In the genomic region with DNA sequence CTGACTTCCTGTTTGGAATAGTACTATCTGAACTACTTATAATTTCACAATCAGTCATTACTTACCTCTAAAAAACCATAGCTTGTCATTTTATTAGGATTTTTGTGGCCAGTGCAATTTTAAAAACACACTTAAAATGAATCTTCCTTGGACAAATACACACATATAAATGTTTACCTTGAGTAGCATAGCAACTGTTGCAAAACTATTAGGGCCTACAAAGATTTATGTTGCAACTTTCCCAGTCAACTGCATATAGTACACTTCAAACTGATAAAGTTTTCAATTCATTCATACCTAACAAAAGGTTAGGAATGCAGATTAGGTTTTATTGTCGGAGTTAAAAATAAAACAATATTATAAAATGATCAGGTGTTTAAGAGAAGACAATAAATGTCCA, we compare ENCODE assay signal across 19 cellular contexts.
DNase-seq lines count a peak whose midpoint lies in the region; ATAC-seq and TF ChIP-seq lines count a peak whose summit lies in the region.
"Had no signal": no experiment of that assay in that cellular context is flagged by ENCODE, and none has a peak within 500 bp of the region (broad histone marks: within the 10 kb centered on the region; RNA-seq: fewer than 3 reads in every experiment).

No MANE protein-coding gene starts in this region.

- no peak for TF ChIP-seq CTCF in left ventricle myocardium inferior (IDR thresholded peaks at IDR 0.05; ENCODE audit: borderline replicate concordance)
- no peak for TF ChIP-seq CTCF in uterus (IDR thresholded peaks at IDR 0.05)
- no peak for TF ChIP-seq CTCF in A673 (conservative IDR thresholded peaks at IDR 0.05; ENCODE audit: low read depth, low read length)

- DNase-seq in left ventricle myocardium superior (no peak), left ventricle myocardium inferior (no peak), amniotic epithelial cell (ENCODE audit: low read depth) (peak; percentile 91), glomerular visceral epithelial cell (ENCODE audit: extremely low spot score) (peak; percentile 56), uterus (no peak), NCI-H748 (lab: John Stamatoyannopoulos, UW; ENCODE audit: unreplicated experiment) (no peak), A673 (ENCODE audit: low spot score) (no peak)
- DNase-seq: activated CD4-positive, alpha-beta T cell treated with anti-CD3 and anti-CD28 coated beads, Interleukin-2, amount 10 ng/mL, durations not matched to agents 24 days and 14 days; activated T-cell treated with anti-CD3 and anti-CD28 coated beads, Interleukin-2, amount 50 U/mL, for 72 hours; AML-193; DND-41; endodermal cell; Karpas-422; midbrain; stimulated activated CD4-positive, alpha-beta T cell treated with anti-CD3 and anti-CD28 coated beads, Interleukin-4, amount 100 ng/mL, for 24 hours; stimulated activated naive B cell treated with anti-CD40 and anti-IgM and Interleukin-4, amounts not matched to agents 10 μg/mL and 1 μg/mL and 100 μg/mL, for 72 hours; T-helper 17 cell had no signal

- BruUV-seq in A673 (replicated peaks; lab: Mats Ljungman, UMichigan) = no TSS peak

- peaks cover 24% of the 10 kb centered on the region for H3K4me1 ChIP-seq in left ventricle myocardium inferior
- H3K4me1 ChIP-seq in uterus = peaks cover 0 to 8% of the 10 kb centered on the region in 2 donors
- peaks cover 43% of the 10 kb centered on the region for H3K4me1 ChIP-seq in A673 (ENCODE audit: insufficient read depth, low read length, poor library complexity, severe bottlenecking)
- H3K4me1 ChIP-seq: prostate gland had no signal

- CTCF ChIA-PET in A673 (lab: Charles Lee) = no interaction called here

- peak; percentile 25 for ATAC-seq in left ventricle myocardium superior
- no peak for ATAC-seq in HG03095 (IDR thresholded peaks at IDR 0.05; ENCODE audit: unreplicated experiment)
- ATAC-seq: activated T-cell treated with anti-CD3 and anti-CD28 coated beads, Interleukin-2, amount 50 U/mL, for 72 hours; stimulated activated naive B cell treated with anti-CD40 and anti-IgM and Interleukin-4, amounts not matched to agents 10 μg/mL and 1 μg/mL and 100 μg/mL, for 72 hours; T-helper 17 cell had no signal

- H3K27me3 ChIP-seq in left ventricle myocardium inferior (ENCODE audit: low read depth) (no peaks in the 10 kb centered on the region), uterus (no peaks in the 10 kb centered on the region), A673 (replicated peaks; ENCODE audit: insufficient read depth, low read depth, low read length, poor library complexity) (no peaks in the 10 kb centered on the region)

- H3K27ac ChIP-seq in left ventricle myocardium inferior (replicated peaks) (no peak overlapping the region), uterus (peak overlapping the region; percentile 53 to 55), A673 (ENCODE audit: low read depth, low read length, poor library complexity, severe bottlenecking) (no peak overlapping the region)
- H3K27ac ChIP-seq: prostate gland had no signal

- H3K9me3 ChIP-seq in left ventricle myocardium inferior (replicated peaks) (no peaks in the 10 kb centered on the region), uterus (no peaks in the 10 kb centered on the region), A673 (ENCODE audit: low read depth, low read length, poor library complexity, severe bottlenecking) (no peaks in the 10 kb centered on the region)
- H3K9me3 ChIP-seq: prostate gland had no signal

- intact Hi-C loops in left ventricle myocardium superior (cut with micrococcal nuclease) (no loop called here), left ventricle myocardium inferior (cut with micrococcal nuclease) (no loop called here), uterus (cut with DNase I; ENCODE audit: low total_unique reads) (no loop called here), A673 (cut with micrococcal nuclease; ENCODE audit: unreplicated experiment) (loop anchor here (10.0 kb wide), 1 partner anchor 266 kb away; no protein-coding TSS in a partner anchor)

- H3K36me3 ChIP-seq in left ventricle myocardium inferior (no peaks in the 10 kb centered on the region), uterus (no peaks in the 10 kb centered on the region), A673 (ENCODE audit: insufficient read depth, low read length, poor library complexity, severe bottlenecking) (no peaks in the 10 kb centered on the region)
- H3K36me3 ChIP-seq: prostate gland had no signal

- POLR2A ChIA-PET in A673 (lab: Charles Lee; ENCODE audit: low non-redundant PET) = no interaction called here

- TF ChIP-seq POLR2A in uterus (IDR thresholded peaks at IDR 0.05) = no peak

- H3K4me3 ChIP-seq in left ventricle myocardium inferior (no peak overlapping the region), uterus (no peak overlapping the region), A673 (ENCODE audit: low read depth, low read length, poor library complexity, severe bottlenecking) (no peak overlapping the region)
- H3K4me3 ChIP-seq: prostate gland had no signal

Comparison
In these comparisons a context has a peak if more than half of its experiments do, and no peak if none do; other contexts are left out.
1. DNase-seq: peak in amniotic epithelial cell (single experiment) and glomerular visceral epithelial cell (single experiment); none in left ventricle myocardium superior (single experiment), left ventricle myocardium inferior (single experiment), uterus (0 of 2), NCI-H748 (single experiment) and A673 (single experiment).
2. H3K27ac ChIP-seq: peak in uterus (2 of 2); none in left ventricle myocardium inferior (single experiment) and A673 (single experiment).